14 cellular contexts compared by ENCODE assay signal in the genomic region with DNA sequence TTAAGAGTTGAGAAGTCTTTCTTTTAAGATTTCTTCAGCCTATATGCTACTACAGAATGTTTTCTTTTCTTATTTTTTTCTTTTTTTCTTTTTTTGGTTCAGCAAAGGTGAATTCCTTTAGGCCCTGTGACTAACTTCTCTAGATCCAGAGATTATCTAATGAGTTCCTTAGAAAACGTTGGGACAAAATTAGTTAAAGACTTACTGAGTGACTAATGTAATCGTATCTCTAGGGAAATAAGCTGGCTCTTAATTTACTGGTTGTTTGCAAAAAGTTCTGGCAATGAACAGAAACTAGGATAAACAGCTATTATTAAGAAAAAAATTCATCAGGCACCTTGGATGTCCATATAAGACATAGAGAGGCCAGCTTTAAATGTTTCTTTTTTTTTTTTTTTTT. TPM values are rescaled to one million over a fixed set of nuclear protein-coding genes. Genes with fewer than 3 reads are reported as not detected.
DNase-seq lines count a peak whose midpoint lies in the region; ATAC-seq, FAIRE-seq and TF ChIP-seq lines count a peak whose summit lies in the region.
"Had no signal": no experiment of that assay in that cellular context is flagged by ENCODE, and none has a peak within 500 bp of the region (broad histone marks: within the 10 kb centered on the region; RNA-seq: fewer than 3 reads in every experiment).

No MANE protein-coding gene starts in this region.

- DNase-seq in GM03348 (ENCODE audit: low spot score) (peak; percentile 16), astrocyte (ENCODE audit: low read depth) (peak; percentile 36), left ventricle myocardium inferior (no peak), skeletal muscle cell (ENCODE audit: low read depth) (peak; percentile 22), WTC11 (ENCODE audit: low spot score) (no peak), NOMO-1 treated with dmso at 0.1 percent for 144 hours (lab: John Stamatoyannopoulos, UW; ENCODE audit: unreplicated experiment) (no peak)
- DNase-seq: CD8-positive, alpha-beta memory T cell; GOT3; KBM-7; NCI-H1048; NCI-H146; NCI-H345; PC-9 had no signal

- CTCF ChIA-PET in WTC11 (lab: Charles Lee) = interaction anchor here (1.0 to 1.4 kb wide), 2 partner anchors 28 to 169 kb away, joined by 3 to 4 read pairs; no protein-coding TSS in a partner anchor

- H3K27ac ChIP-seq in astrocyte (ENCODE audit: low read depth, low read length) = peak overlapping the region; percentile 88
- H3K27ac ChIP-seq in left ventricle myocardium inferior (replicated peaks) = peak overlapping the region; percentile 22
- H3K27ac ChIP-seq: PC-9 had no signal

- H3K27me3 Mint-ChIP-seq in astrocyte (ENCODE audit: low read depth, unreplicated experiment) (no peaks in the 10 kb centered on the region), WTC11 (ENCODE audit: low read depth) (no peaks in the 10 kb centered on the region)
- H3K27me3 Mint-ChIP-seq: CD8-positive, alpha-beta memory T cell had no signal

- intact Hi-C loops in left ventricle myocardium inferior (cut with micrococcal nuclease) = no loop called here

- H3K27me3 ChIP-seq in astrocyte (ENCODE audit: insufficient read depth, low read length) = no peaks in the 10 kb centered on the region
- H3K27me3 ChIP-seq in left ventricle myocardium inferior (ENCODE audit: low read depth) = no peaks in the 10 kb centered on the region

- POLR2A ChIA-PET in WTC11 (lab: Charles Lee) = no interaction called here

- ATAC-seq in HG02623 (IDR thresholded peaks at IDR 0.05; ENCODE audit: unreplicated experiment) (no peak), WTC11 (no peak)

- H3K4me1 ChIP-seq in astrocyte (ENCODE audit: insufficient read depth, low read length) (peaks cover 15% of the 10 kb centered on the region), left ventricle myocardium inferior (no peaks in the 10 kb centered on the region)

- H3K4me2 ChIP-seq in astrocyte (ENCODE audit: low read length) = no peak overlapping the region
- H3K4me2 ChIP-seq: PC-9 had no signal

- H3K36me3 ChIP-seq in astrocyte (ENCODE audit: insufficient read depth, low read length) = no peaks in the 10 kb centered on the region
- no peaks in the 10 kb centered on the region for H3K36me3 ChIP-seq in left ventricle myocardium inferior

- no peaks in the 10 kb centered on the region for H3K9me3 ChIP-seq in astrocyte (ENCODE audit: insufficient read depth, low read depth, low read length)
- H3K9me3 ChIP-seq in left ventricle myocardium inferior (replicated peaks) = no peaks in the 10 kb centered on the region

- no peaks in the 10 kb centered on the region for H3K79me2 ChIP-seq in astrocyte (ENCODE audit: insufficient read depth, low read length)

- H3K4me3 ChIP-seq in astrocyte (ENCODE audit: insufficient read depth, low read depth, low read length) = no peak overlapping the region
- H3K4me3 ChIP-seq in left ventricle myocardium inferior = no peak overlapping the region
- H3K4me3 ChIP-seq in skeletal muscle cell (ENCODE audit: low read depth, low read length) = no peak overlapping the region
- H3K4me3 ChIP-seq: PC-9 had no signal

- H3K9ac ChIP-seq in astrocyte (ENCODE audit: low read length) = no peak overlapping the region

- H2AFZ ChIP-seq in astrocyte (ENCODE audit: low read depth, low read length) = no peak overlapping the region
- H2AFZ ChIP-seq: PC-9 had no signal

- FAIRE-seq in astrocyte (lab: Jason Lieb, UNC) = no peak

- H3K4me1 Mint-ChIP-seq in astrocyte (ENCODE audit: low read depth, unreplicated experiment) = peaks cover 34% of the 10 kb centered on the region
- no peaks in the 10 kb centered on the region for H3K4me1 Mint-ChIP-seq in WTC11
- H3K4me1 Mint-ChIP-seq: CD8-positive, alpha-beta memory T cell had no signal

- no peaks in the 10 kb centered on the region for H4K20me1 ChIP-seq in astrocyte (ENCODE audit: insufficient read depth, low read length)

- H3K9me3 Mint-ChIP-seq in astrocyte (ENCODE audit: unreplicated experiment) = peaks cover 9% of the 10 kb centered on the region
- H3K9me3 Mint-ChIP-seq in WTC11 = peaks cover 4% of the 10 kb centered on the region

- TF ChIP-seq CTCF in astrocyte (IDR thresholded peaks at IDR 0.05; ENCODE audit: insufficient read depth, low read depth, low read length) = no peak
- no peak for TF ChIP-seq CTCF in left ventricle myocardium inferior (IDR thresholded peaks at IDR 0.05; ENCODE audit: borderline replicate concordance)
- TF ChIP-seq CTCF in WTC11 (IDR thresholded peaks at IDR 0.05) = no peak

- H3K4me3 Mint-ChIP-seq in astrocyte (ENCODE audit: unreplicated experiment) (no peak overlapping the region), WTC11 (no peak overlapping the region)
- H3K4me3 Mint-ChIP-seq: CD8-positive, alpha-beta memory T cell had no signal

- H3K27ac Mint-ChIP-seq in astrocyte (ENCODE audit: unreplicated experiment) (no peak overlapping the region), WTC11 (no peak overlapping the region)

- no peaks in the 10 kb centered on the region for H3K36me3 Mint-ChIP-seq in astrocyte (ENCODE audit: low read depth, unreplicated experiment)
- 0 out of 2 replicates have a peak, but pooled peaks cover 2% of the 10 kb centered on the region for H3K36me3 Mint-ChIP-seq in WTC11
- H3K36me3 Mint-ChIP-seq: CD8-positive, alpha-beta memory T cell had no signal

TF ChIP-seq in WTC11, 78 proteins besides CTCF, POLR2A, EP300 and RAD21:
- TF ChIP-seq ZNF219 (CRISPR knock-in tag; IDR thresholded peaks at IDR 0.05; ENCODE audit: borderline replicate concordance) = no peak
- TF ChIP-seq, protein P1, sequence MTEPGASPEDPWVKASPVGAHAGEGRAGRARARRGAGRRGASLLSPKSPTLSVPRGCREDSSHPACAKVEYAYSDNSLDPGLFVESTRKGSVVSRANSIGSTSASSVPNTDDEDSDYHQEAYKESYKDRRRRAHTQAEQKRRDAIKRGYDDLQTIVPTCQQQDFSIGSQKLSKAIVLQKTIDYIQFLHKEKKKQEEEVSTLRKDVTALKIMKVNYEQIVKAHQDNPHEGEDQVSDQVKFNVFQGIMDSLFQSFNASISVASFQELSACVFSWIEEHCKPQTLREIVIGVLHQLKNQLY (CRISPR knock-in tag; IDR thresholded peaks at IDR 0.05) = no peak
- TF ChIP-seq, protein P2, sequence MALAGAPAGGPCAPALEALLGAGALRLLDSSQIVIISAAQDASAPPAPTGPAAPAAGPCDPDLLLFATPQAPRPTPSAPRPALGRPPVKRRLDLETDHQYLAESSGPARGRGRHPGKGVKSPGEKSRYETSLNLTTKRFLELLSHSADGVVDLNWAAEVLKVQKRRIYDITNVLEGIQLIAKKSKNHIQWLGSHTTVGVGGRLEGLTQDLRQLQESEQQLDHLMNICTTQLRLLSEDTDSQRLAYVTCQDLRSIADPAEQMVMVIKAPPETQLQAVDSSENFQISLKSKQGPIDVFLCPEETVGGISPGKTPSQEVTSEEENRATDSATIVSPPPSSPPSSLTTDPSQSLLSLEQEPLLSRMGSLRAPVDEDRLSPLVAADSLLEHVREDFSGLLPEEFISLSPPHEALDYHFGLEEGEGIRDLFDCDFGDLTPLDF (CRISPR knock-in tag; IDR thresholded peaks at IDR 0.05) = no peak
- TF ChIP-seq MXD4 (CRISPR knock-in tag; IDR thresholded peaks at IDR 0.05; ENCODE audit: borderline replicate concordance) = no peak
- TF ChIP-seq CBFB (CRISPR knock-in tag; IDR thresholded peaks at IDR 0.05; ENCODE audit: low read depth) = no peak
- no peak for TF ChIP-seq SOX15 (CRISPR knock-in tag; IDR thresholded peaks at IDR 0.05)
- TF ChIP-seq, protein P3, sequence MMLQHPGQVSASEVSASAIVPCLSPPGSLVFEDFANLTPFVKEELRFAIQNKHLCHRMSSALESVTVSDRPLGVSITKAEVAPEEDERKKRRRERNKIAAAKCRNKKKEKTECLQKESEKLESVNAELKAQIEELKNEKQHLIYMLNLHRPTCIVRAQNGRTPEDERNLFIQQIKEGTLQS (CRISPR knock-in tag; conservative IDR thresholded peaks at IDR 0.05) = no peak

RNA-seq across cellular contexts. Expression of a gene that starts 30.7 kb away (rescaled TPM):
- not detected in 2 replicates for total RNA-seq in astrocyte
- not detected for total RNA-seq in left ventricle myocardium inferior
- not detected in 3 replicates for total RNA-seq in WTC11 (2021)
- total RNA-seq: CD8-positive, alpha-beta memory T cell; PC-9 had no signal

Comparison
In these comparisons a context has a peak if more than half of its experiments do, and no peak if none do; other contexts are left out.
1. DNase-seq: peak in GM03348 (single experiment), astrocyte (single experiment) and skeletal muscle cell (single experiment); none in left ventricle myocardium inferior (single experiment), WTC11 (single experiment) and NOMO-1 treated with dmso at 0.1 percent for 144 hours (single experiment).